ENCODE assay signal across 12 cellular contexts in genomic region chr2:39703473-39703872, GRCh38. TPM values are rescaled to one million over a fixed set of nuclear protein-coding genes. Genes with fewer than 3 reads are reported as not detected.
"Had no signal": no experiment of that assay in that cellular context is flagged by ENCODE, and none has a peak within 500 bp of the region (broad histone marks: within the 10 kb centered on the region; RNA-seq: fewer than 3 reads in every experiment).

No MANE protein-coding gene starts in this region.

- H3K27ac Mint-ChIP-seq: HFFc6, IgD-negative memory B cell had no signal

- H3K4me1 ChIP-seq: HAP-1 had no signal

- H3K27ac ChIP-seq: GM23248, HL-60 had no signal

- ATAC-seq: HCT116 had no signal

- H3K4me3 Mint-ChIP-seq: HFFc6, IgD-negative memory B cell had no signal

- H3K4me3 ChIP-seq: GM23248, HAP-1 had no signal

- H2AFZ ChIP-seq: GM23248 had no signal

- FAIRE-seq: HepG2 had no signal

- H3K36me3 ChIP-seq: HAP-1 had no signal

- H3K9ac ChIP-seq: GM23248 had no signal

- DNase-seq: GM23248, GOT3, H7, HFFc6, KBM-7 had no signal

RNA-seq across cellular contexts. Expression of gene TMEM178A, which starts 37.8 kb away (rescaled TPM):
- total RNA-seq: H4, HT1080 had no signal
- polyA plus RNA-seq: GM23248, IgD-negative memory B cell had no signal
